ENCODE assay signal across 1 cellular context in the genomic region with DNA sequence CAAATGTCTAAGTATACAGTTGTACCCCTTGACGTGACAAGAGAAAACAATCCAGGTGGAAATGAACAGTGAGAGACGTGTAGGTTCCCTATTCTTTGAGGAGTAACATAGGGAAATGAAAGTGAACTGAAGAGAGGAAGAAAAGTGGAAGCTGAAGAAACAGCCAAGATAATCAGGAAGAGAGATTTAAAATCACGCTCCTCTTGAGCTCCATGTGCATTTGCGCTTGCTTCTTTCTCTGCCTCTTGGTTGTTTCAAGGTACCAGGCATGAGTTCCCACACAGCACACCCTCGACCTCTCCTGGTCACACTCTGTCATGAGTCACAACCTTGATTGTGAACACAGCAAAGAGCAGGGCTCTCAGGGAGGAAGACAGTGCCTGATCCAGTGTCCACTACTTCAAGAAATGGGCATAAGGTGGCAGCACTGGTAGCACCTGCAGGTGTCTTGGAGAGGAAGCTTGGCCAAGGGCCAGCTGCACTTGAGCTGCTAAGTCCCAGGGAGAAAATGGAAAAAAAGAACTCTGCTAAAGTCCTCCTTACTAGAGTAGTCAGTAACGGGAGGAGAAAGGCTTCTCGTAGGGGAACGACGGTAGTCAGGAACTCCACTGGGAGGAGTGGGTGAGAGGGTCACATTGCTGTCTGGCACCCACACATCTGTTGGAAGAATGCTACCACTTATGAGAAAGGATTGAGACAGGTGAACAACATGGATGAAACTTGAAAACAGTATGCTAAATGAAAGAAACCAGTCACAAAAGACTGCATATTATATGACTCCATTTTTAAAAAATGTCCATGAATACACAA.
A peak's percentile ranks its signal among the peaks of the same experiment; 100 is the strongest.
TF ChIP-seq lines count a peak whose summit lies in the region.

No MANE protein-coding gene starts in this region.

TF ChIP-seq in HepG2, 621 proteins besides CTCF, POLR2A, EP300 and RAD21 (continued from another document and continues in another):
- TF ChIP-seq, protein P1, sequence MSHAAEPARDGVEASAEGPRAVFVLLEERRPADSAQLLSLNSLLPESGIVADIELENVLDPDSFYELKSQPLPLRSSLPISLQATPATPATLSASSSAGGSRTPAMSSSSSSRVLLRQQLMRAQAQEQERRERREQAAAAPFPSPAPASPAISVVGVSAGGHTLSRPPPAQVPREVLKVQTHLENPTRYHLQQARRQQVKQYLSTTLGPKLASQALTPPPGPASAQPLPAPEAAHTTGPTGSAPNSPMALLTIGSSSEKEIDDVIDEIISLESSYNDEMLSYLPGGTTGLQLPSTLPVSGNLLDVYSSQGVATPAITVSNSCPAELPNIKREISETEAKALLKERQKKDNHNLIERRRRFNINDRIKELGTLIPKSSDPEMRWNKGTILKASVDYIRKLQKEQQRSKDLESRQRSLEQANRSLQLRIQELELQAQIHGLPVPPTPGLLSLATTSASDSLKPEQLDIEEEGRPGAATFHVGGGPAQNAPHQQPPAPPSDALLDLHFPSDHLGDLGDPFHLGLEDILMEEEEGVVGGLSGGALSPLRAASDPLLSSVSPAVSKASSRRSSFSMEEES (CRISPR knock-in tag; IDR thresholded peaks at IDR 0.05): no peak
- TF ChIP-seq, protein P2, sequence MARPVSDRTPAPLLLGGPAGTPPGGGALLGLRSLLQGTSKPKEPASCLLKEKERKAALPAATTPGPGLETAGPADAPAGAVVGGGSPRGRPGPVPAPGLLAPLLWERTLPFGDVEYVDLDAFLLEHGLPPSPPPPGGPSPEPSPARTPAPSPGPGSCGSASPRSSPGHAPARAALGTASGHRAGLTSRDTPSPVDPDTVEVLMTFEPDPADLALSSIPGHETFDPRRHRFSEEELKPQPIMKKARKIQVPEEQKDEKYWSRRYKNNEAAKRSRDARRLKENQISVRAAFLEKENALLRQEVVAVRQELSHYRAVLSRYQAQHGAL (CRISPR knock-in tag; IDR thresholded peaks at IDR 0.05; ENCODE audit: not compliant biosample characterization): no peak
- TF ChIP-seq KAT8 (CRISPR knock-in tag; IDR thresholded peaks at IDR 0.05) (0 out of 2 replicates have a peak, but pooled peaks have one; percentile 29), SALL1 (CRISPR knock-in tag; IDR thresholded peaks at IDR 0.05) (peak; percentile 48; the same call in 1 of the 2 replicates), ZNF724P (CRISPR knock-in tag; IDR thresholded peaks at IDR 0.05; ENCODE audit: borderline replicate concordance) (no peak), ZNF225 (CRISPR knock-in tag; IDR thresholded peaks at IDR 0.05) (no peak), MAF1 (CRISPR knock-in tag; IDR thresholded peaks at IDR 0.05; ENCODE audit: borderline replicate concordance) (no peak), SYNCRIP (IDR thresholded peaks at IDR 0.05; ENCODE audit: insufficient read depth, low read depth, low read length) (no peak), ZFYVE20 (CRISPR knock-in tag; IDR thresholded peaks at IDR 0.05; ENCODE audit: borderline replicate concordance, low read depth) (no peak), DNMT1 (CRISPR knock-in tag; IDR thresholded peaks at IDR 0.05) (no peak), ZNF598 (CRISPR knock-in tag; IDR thresholded peaks at IDR 0.05; ENCODE audit: borderline replicate concordance) (no peak), SMARCE1 (IDR thresholded peaks at IDR 0.05; ENCODE audit: borderline replicate concordance) (no peak), GFI1 (CRISPR knock-in tag; IDR thresholded peaks at IDR 0.05; ENCODE audit: borderline replicate concordance) (no peak), ZZZ3 (CRISPR knock-in tag; IDR thresholded peaks at IDR 0.05; ENCODE audit: borderline replicate concordance) (no peak), CEBPB (IDR thresholded peaks at IDR 0.05; ENCODE audit: borderline replicate concordance, low read depth, low read length) (no peak), TARDBP (CRISPR knock-in tag; IDR thresholded peaks at IDR 0.05) (no peak), SRSF9 (IDR thresholded peaks at IDR 0.05; ENCODE audit: borderline replicate concordance, insufficient read depth, low read depth, low read length, poor library complexity, severe bottlenecking) (no peak), TCF12 (IDR thresholded peaks at IDR 0.05) (no peak), TCF12 (CRISPR knock-in tag; IDR thresholded peaks at IDR 0.05) (no peak), KAT7 (CRISPR knock-in tag; IDR thresholded peaks at IDR 0.05; ENCODE audit: borderline replicate concordance) (no peak), MYC (CRISPR knock-in tag; IDR thresholded peaks at IDR 0.05; ENCODE audit: borderline replicate concordance) (no peak), PAX8 (CRISPR knock-in tag; IDR thresholded peaks at IDR 0.05; ENCODE audit: borderline replicate concordance) (no peak), NONO (IDR thresholded peaks at IDR 0.05) (no peak), NONO (CRISPR knock-in tag; conservative IDR thresholded peaks at IDR 0.05) (no peak), RCOR2 (CRISPR knock-in tag; IDR thresholded peaks at IDR 0.05) (0 out of 2 replicates have a peak, but pooled peaks have one; percentile 34), ZNF75D (CRISPR knock-in tag; IDR thresholded peaks at IDR 0.05; ENCODE audit: borderline replicate concordance) (no peak), FOXJ3 (CRISPR knock-in tag; IDR thresholded peaks at IDR 0.05; ENCODE audit: borderline replicate concordance) (no peak), GTF2F1 (IDR thresholded peaks at IDR 0.05; ENCODE audit: low read length) (no peak), LCORL (IDR thresholded peaks at IDR 0.05) (no peak), LCORL (CRISPR knock-in tag; IDR thresholded peaks at IDR 0.05) (no peak), ZNF251 (CRISPR knock-in tag; IDR thresholded peaks at IDR 0.05) (no peak), RFXANK (CRISPR knock-in tag; IDR thresholded peaks at IDR 0.05) (no peak), STAG1 (CRISPR knock-in tag; IDR thresholded peaks at IDR 0.05) (peak; percentile 81), ADNP (CRISPR knock-in tag; IDR thresholded peaks at IDR 0.05) (no peak), TCF7 (IDR thresholded peaks at IDR 0.05; ENCODE audit: low read depth) (no peak), ATAD3A (CRISPR knock-in tag; IDR thresholded peaks at IDR 0.05) (no peak), NFRKB (IDR thresholded peaks at IDR 0.05) (no peak), RNF2 (conservative IDR thresholded peaks at IDR 0.05; ENCODE audit: low read depth) (no peak), ZNF451 (CRISPR knock-in tag; IDR thresholded peaks at IDR 0.05) (no peak), ZNF333 (CRISPR knock-in tag; IDR thresholded peaks at IDR 0.05; ENCODE audit: borderline replicate concordance) (no peak), ZNF343 (CRISPR knock-in tag; IDR thresholded peaks at IDR 0.05) (no peak)
- TF ChIP-seq, protein P3, sequence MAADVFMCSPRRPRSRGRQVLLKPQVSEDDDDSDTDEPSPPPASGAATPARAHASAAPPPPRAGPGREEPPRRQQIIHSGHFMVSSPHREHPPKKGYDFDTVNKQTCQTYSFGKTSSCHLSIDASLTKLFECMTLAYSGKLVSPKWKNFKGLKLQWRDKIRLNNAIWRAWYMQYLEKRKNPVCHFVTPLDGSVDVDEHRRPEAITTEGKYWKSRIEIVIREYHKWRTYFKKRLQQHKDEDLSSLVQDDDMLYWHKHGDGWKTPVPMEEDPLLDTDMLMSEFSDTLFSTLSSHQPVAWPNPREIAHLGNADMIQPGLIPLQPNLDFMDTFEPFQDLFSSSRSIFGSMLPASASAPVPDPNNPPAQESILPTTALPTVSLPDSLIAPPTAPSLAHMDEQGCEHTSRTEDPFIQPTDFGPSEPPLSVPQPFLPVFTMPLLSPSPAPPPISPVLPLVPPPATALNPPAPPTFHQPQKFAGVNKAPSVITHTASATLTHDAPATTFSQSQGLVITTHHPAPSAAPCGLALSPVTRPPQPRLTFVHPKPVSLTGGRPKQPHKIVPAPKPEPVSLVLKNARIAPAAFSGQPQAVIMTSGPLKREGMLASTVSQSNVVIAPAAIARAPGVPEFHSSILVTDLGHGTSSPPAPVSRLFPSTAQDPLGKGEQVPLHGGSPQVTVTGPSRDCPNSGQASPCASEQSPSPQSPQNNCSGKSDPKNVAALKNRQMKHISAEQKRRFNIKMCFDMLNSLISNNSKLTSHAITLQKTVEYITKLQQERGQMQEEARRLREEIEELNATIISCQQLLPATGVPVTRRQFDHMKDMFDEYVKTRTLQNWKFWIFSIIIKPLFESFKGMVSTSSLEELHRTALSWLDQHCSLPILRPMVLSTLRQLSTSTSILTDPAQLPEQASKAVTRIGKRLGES (CRISPR knock-in tag; IDR thresholded peaks at IDR 0.05; ENCODE audit: borderline replicate concordance): no peak
- TF ChIP-seq, protein P4, sequence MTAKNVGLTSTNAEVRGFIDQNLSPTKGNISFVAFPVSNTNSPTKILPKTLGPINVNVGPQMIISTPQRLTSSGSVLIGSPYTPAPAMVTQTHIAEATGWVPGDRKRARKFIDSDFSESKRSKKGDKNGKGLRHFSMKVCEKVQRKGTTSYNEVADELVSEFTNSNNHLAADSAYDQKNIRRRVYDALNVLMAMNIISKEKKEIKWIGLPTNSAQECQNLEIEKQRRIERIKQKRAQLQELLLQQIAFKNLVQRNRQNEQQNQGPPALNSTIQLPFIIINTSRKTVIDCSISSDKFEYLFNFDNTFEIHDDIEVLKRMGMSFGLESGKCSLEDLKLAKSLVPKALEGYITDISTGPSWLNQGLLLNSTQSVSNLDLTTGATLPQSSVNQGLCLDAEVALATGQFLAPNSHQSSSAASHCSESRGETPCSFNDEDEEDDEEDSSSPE (CRISPR knock-in tag; IDR thresholded peaks at IDR 0.05): no peak
- TF ChIP-seq, protein P5, sequence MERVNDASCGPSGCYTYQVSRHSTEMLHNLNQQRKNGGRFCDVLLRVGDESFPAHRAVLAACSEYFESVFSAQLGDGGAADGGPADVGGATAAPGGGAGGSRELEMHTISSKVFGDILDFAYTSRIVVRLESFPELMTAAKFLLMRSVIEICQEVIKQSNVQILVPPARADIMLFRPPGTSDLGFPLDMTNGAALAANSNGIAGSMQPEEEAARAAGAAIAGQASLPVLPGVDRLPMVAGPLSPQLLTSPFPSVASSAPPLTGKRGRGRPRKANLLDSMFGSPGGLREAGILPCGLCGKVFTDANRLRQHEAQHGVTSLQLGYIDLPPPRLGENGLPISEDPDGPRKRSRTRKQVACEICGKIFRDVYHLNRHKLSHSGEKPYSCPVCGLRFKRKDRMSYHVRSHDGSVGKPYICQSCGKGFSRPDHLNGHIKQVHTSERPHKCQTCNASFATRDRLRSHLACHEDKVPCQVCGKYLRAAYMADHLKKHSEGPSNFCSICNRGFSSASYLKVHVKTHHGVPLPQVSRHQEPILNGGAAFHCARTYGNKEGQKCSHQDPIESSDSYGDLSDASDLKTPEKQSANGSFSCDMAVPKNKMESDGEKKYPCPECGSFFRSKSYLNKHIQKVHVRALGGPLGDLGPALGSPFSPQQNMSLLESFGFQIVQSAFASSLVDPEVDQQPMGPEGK (CRISPR knock-in tag; IDR thresholded peaks at IDR 0.05): peak; percentile 17; the same call in 1 of the 2 replicates
- TF ChIP-seq, protein P6, sequence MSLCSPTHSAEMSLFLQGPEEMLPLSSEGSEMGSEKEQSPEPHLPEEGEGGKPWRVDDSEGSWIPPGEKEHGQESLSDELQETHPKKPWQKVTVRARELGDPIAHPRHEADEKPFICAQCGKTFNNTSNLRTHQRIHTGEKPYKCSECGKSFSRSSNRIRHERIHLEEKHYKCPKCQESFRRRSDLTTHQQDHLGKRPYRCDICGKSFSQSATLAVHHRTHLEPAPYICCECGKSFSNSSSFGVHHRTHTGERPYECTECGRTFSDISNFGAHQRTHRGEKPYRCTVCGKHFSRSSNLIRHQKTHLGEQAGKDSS (CRISPR knock-in tag; IDR thresholded peaks at IDR 0.05; ENCODE audit: borderline replicate concordance, low read depth): no peak
- TF ChIP-seq, protein P7, sequence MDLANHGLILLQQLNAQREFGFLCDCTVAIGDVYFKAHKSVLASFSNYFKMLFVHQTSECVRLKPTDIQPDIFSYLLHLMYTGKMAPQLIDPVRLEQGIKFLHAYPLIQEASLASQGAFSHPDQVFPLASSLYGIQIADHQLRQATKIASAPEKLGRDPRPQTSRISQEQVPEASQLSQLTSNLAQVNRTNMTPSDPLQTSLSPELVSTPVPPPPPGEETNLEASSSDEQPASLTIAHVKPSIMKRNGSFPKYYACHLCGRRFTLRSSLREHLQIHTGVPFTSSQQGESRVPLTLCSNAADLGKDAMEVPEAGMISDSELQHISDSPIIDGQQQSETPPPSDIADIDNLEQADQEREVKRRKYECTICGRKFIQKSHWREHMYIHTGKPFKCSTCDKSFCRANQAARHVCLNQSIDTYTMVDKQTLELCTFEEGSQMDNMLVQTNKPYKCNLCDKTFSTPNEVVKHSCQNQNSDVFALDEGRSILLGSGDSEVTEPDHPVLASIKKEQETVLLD (CRISPR knock-in tag; IDR thresholded peaks at IDR 0.05; ENCODE audit: low read depth): no peak
- TF ChIP-seq, protein P8, sequence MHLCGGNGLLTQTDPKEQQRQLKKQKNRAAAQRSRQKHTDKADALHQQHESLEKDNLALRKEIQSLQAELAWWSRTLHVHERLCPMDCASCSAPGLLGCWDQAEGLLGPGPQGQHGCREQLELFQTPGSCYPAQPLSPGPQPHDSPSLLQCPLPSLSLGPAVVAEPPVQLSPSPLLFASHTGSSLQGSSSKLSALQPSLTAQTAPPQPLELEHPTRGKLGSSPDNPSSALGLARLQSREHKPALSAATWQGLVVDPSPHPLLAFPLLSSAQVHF (CRISPR knock-in tag; IDR thresholded peaks at IDR 0.05): no peak
- TF ChIP-seq, protein P9, sequence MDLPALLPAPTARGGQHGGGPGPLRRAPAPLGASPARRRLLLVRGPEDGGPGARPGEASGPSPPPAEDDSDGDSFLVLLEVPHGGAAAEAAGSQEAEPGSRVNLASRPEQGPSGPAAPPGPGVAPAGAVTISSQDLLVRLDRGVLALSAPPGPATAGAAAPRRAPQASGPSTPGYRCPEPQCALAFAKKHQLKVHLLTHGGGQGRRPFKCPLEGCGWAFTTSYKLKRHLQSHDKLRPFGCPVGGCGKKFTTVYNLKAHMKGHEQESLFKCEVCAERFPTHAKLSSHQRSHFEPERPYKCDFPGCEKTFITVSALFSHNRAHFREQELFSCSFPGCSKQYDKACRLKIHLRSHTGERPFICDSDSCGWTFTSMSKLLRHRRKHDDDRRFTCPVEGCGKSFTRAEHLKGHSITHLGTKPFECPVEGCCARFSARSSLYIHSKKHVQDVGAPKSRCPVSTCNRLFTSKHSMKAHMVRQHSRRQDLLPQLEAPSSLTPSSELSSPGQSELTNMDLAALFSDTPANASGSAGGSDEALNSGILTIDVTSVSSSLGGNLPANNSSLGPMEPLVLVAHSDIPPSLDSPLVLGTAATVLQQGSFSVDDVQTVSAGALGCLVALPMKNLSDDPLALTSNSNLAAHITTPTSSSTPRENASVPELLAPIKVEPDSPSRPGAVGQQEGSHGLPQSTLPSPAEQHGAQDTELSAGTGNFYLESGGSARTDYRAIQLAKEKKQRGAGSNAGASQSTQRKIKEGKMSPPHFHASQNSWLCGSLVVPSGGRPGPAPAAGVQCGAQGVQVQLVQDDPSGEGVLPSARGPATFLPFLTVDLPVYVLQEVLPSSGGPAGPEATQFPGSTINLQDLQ (CRISPR knock-in tag; IDR thresholded peaks at IDR 0.05): no peak
- TF ChIP-seq, protein P10, sequence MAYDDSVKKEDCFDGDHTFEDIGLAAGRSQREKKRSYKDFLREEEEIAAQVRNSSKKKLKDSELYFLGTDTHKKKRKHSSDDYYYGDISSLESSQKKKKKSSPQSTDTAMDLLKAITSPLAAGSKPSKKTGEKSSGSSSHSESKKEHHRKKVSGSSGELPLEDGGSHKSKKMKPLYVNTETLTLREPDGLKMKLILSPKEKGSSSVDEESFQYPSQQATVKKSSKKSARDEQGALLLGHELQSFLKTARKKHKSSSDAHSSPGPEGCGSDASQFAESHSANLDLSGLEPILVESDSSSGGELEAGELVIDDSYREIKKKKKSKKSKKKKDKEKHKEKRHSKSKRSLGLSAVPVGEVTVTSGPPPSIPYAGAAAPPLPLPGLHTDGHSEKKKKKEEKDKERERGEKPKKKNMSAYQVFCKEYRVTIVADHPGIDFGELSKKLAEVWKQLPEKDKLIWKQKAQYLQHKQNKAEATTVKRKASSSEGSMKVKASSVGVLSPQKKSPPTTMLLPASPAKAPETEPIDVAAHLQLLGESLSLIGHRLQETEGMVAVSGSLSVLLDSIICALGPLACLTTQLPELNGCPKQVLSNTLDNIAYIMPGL (CRISPR knock-in tag; IDR thresholded peaks at IDR 0.05; ENCODE audit: borderline replicate concordance in 1 of 2, low read depth in 1 of 2): peak; percentile 39 to 72; a peak in 2 of 4 replicates
